ENCODE assay signal across 26 cellular contexts in genomic region chr13:94878721-94879120, GRCh38.
"Had no signal": no experiment of that assay in that cellular context is flagged by ENCODE, and none has a peak within 500 bp of the region (broad histone marks: within the 10 kb centered on the region; RNA-seq: fewer than 3 reads in every experiment).

No MANE protein-coding gene starts in this region.

- ATAC-seq: left colon; left lung; lower lobe of right lung; naive thymus-derived CD8-positive, alpha-beta T cell; right cardiac atrium; sciatic nerve had no signal

- H3K4me1 ChIP-seq: left lung, lower lobe of right lung, tibial nerve, vagina had no signal

- DNase-seq: left colon; left lung; lower lobe of right lung; mammary epithelial cell; mesenchymal stem cell; naive thymus-derived CD8-positive, alpha-beta T cell; occipital lobe; right cardiac atrium; stimulated activated CD4-positive, alpha-beta T cell treated with anti-CD3 and anti-CD28 coated beads, Interleukin-12 subunit alpha, Interleukin-12 subunit beta, amount 100 ng/mL, for 4 hours; stimulated activated CD4-positive, alpha-beta T cell treated with anti-CD3 and anti-CD28 coated beads, Interleukin-15, amount 100 ng/mL, for 24 hours; stimulated activated CD4-positive, alpha-beta T cell treated with anti-CD3 and anti-CD28 coated beads, Interleukin-2, amount 100 ng/mL, for 24 hours; stimulated activated CD4-positive, alpha-beta T cell treated with anti-CD3 and anti-CD28 coated beads, Interleukin-4, amount 100 ng/mL, for 1 hour; stimulated activated naive CD4-positive, alpha-beta T cell; substantia nigra had no signal

- H3K9me3 Mint-ChIP-seq: stimulated activated naive CD8-positive, alpha-beta T cell treated with anti-CD3 and anti-CD28 coated beads, Interleukin-15, Interleukin-2, amounts not matched to agents 100 ng/mL and 50 ng/mL, for 24 hours; type B pancreatic cell had no signal

- H3K79me2 ChIP-seq: hepatocyte had no signal

- H3K9me3 ChIP-seq: left lung, lower lobe of right lung, neutrophil, vagina had no signal

- H3K27ac Mint-ChIP-seq: naive thymus-derived CD8-positive, alpha-beta T cell; nephron; progenitor cell of endocrine pancreas; stimulated activated naive CD8-positive, alpha-beta T cell treated with anti-CD3 and anti-CD28 coated beads, Interleukin-15, Interleukin-2, amounts not matched to agents 100 ng/mL and 50 ng/mL, for 24 hours; type B pancreatic cell had no signal

- H3K4me1 Mint-ChIP-seq: naive thymus-derived CD8-positive, alpha-beta T cell; nephron had no signal

- H3K4me2 ChIP-seq: hepatocyte had no signal

- H3K27ac ChIP-seq: hepatocyte, left lung, lower lobe of right lung, neutrophil, skin epidermis, tibial nerve, vagina had no signal

- H2AFZ ChIP-seq: hepatocyte had no signal

- H3K27me3 ChIP-seq: hepatocyte, left lung, neutrophil, tibial nerve, vagina had no signal

- H3K4me3 Mint-ChIP-seq: naive thymus-derived CD8-positive, alpha-beta T cell; nephron; neural crest cell; stimulated activated naive CD8-positive, alpha-beta T cell treated with anti-CD3 and anti-CD28 coated beads, Interleukin-15, Interleukin-2, amounts not matched to agents 100 ng/mL and 50 ng/mL, for 24 hours; type B pancreatic cell had no signal

- H3K36me3 Mint-ChIP-seq: naive thymus-derived CD8-positive, alpha-beta T cell; type B pancreatic cell had no signal

- H3K27me3 Mint-ChIP-seq: progenitor cell of endocrine pancreas; stimulated activated naive CD8-positive, alpha-beta T cell treated with anti-CD3 and anti-CD28 coated beads, Interleukin-15, Interleukin-2, amounts not matched to agents 100 ng/mL and 50 ng/mL, for 24 hours had no signal

- H3K36me3 ChIP-seq: left lung, lower lobe of right lung, neutrophil, tibial nerve, vagina had no signal

- H3K4me3 ChIP-seq: hepatocyte, left lung, lower lobe of right lung, skin epidermis, tibial nerve, vagina had no signal

- FAIRE-seq: keratinocyte had no signal
